ENCODE assay signal across 11 cellular contexts in genomic region chr3:194711913-194712312, GRCh38. TPM values are rescaled to one million over a fixed set of nuclear protein-coding genes. Genes with fewer than 3 reads are reported as not detected.
DNase-seq lines count a peak whose midpoint lies in the region; ATAC-seq, FAIRE-seq and TF ChIP-seq lines count a peak whose summit lies in the region.
"Had no signal": no experiment of that assay in that cellular context is flagged by ENCODE, and none has a peak within 500 bp of the region (broad histone marks: within the 10 kb centered on the region; RNA-seq: fewer than 3 reads in every experiment).

No MANE protein-coding gene starts in this region.

- intact Hi-C loops in A673 (cut with micrococcal nuclease; ENCODE audit: unreplicated experiment), result no loop called here
- intact Hi-C loops in left ventricle myocardium superior (cut with micrococcal nuclease), result no loop called here

- no peaks in the 10 kb centered on the region for H3K36me3 ChIP-seq in A673 (ENCODE audit: insufficient read depth, low read length, poor library complexity, severe bottlenecking)
- H3K36me3 ChIP-seq in astrocyte (ENCODE audit: insufficient read depth, low read length), result no peaks in the 10 kb centered on the region

- H3K9me3 ChIP-seq in A673 (ENCODE audit: low read depth, low read length, poor library complexity, severe bottlenecking) (no peaks in the 10 kb centered on the region), astrocyte (ENCODE audit: insufficient read depth, low read depth, low read length) (no peaks in the 10 kb centered on the region)

- H4K20me1 ChIP-seq in astrocyte (ENCODE audit: insufficient read depth, low read length), result no peaks in the 10 kb centered on the region

- H3K36me3 Mint-ChIP-seq in astrocyte (ENCODE audit: low read depth, unreplicated experiment), result no peaks in the 10 kb centered on the region
- H3K36me3 Mint-ChIP-seq in stimulated activated memory B cell treated with anti-CD40 and anti-IgM and Interleukin-4, amounts not matched to agents 10 μg/mL and 1 μg/mL and 100 μg/mL, for 72 hours, result no peaks in the 10 kb centered on the region

- ATAC-seq in left ventricle myocardium superior, result peak; percentile 91
- ATAC-seq in stimulated activated memory B cell treated with anti-CD40 and anti-IgM and Interleukin-4, amounts not matched to agents 10 μg/mL and 1 μg/mL and 100 μg/mL, for 72 hours, result no peak
- ATAC-seq: activated naive CD8-positive, alpha-beta T cell treated with anti-CD3 and anti-CD28 coated beads, Interleukin-2, amount 50 U/mL, for 24 hours had no signal

- no peak overlapping the region for H3K9ac ChIP-seq in astrocyte (ENCODE audit: low read length)

- no peak overlapping the region for H2AFZ ChIP-seq in astrocyte (ENCODE audit: low read depth, low read length)

- H3K4me1 ChIP-seq in A673 (ENCODE audit: insufficient read depth, low read length, poor library complexity, severe bottlenecking) (no peaks in the 10 kb centered on the region), astrocyte (ENCODE audit: insufficient read depth, low read length) (peaks cover 7% of the 10 kb centered on the region)

- peaks cover 30% of the 10 kb centered on the region for H3K4me1 Mint-ChIP-seq in astrocyte (ENCODE audit: low read depth, unreplicated experiment)
- H3K4me1 Mint-ChIP-seq in stimulated activated memory B cell treated with anti-CD40 and anti-IgM and Interleukin-4, amounts not matched to agents 10 μg/mL and 1 μg/mL and 100 μg/mL, for 72 hours, result no peaks in the 10 kb centered on the region
- H3K4me1 Mint-ChIP-seq: IgD-negative memory B cell had no signal

- H3K27ac Mint-ChIP-seq in astrocyte (ENCODE audit: unreplicated experiment), result peak overlapping the region; percentile 83
- H3K27ac Mint-ChIP-seq in stimulated activated memory B cell treated with anti-CD40 and anti-IgM and Interleukin-4, amounts not matched to agents 10 μg/mL and 1 μg/mL and 100 μg/mL, for 72 hours, result no peak overlapping the region
- H3K27ac Mint-ChIP-seq: activated naive CD8-positive, alpha-beta T cell treated with anti-CD3 and anti-CD28 coated beads, Interleukin-2, amount 50 U/mL, for 24 hours; IgD-negative memory B cell had no signal

- no peak for FAIRE-seq in astrocyte (lab: Jason Lieb, UNC)

- DNase-seq in A673 (ENCODE audit: low spot score) (peak; percentile 81), HS-27A (ENCODE audit: low read depth) (peak; percentile 71), astrocyte (ENCODE audit: low read depth) (peak; percentile 92), left ventricle myocardium superior (no peak), GF-D8 (lab: John Stamatoyannopoulos, UW) (no peak)
- no peak for DNase-seq in activated CD4-positive, alpha-beta T cell treated with anti-CD3 and anti-CD28 coated beads for 48 hours
- no peak for DNase-seq in central memory CD4-positive, alpha-beta T cell
- DNase-seq: activated naive CD8-positive, alpha-beta T cell treated with anti-CD3 and anti-CD28 coated beads, Interleukin-2, amount 50 U/mL, for 24 hours; C1 segment of cervical spinal cord had no signal

- TF ChIP-seq CTCF in A673 (conservative IDR thresholded peaks at IDR 0.05; ENCODE audit: low read depth, low read length), result no peak
- TF ChIP-seq CTCF in astrocyte (IDR thresholded peaks at IDR 0.05; ENCODE audit: insufficient read depth, low read depth, low read length), result no peak

- CTCF ChIA-PET in A673 (lab: Charles Lee), result no interaction called here

- H3K4me3 ChIP-seq in A673 (ENCODE audit: low read depth, low read length, poor library complexity, severe bottlenecking) (no peak overlapping the region), astrocyte (ENCODE audit: insufficient read depth, low read depth, low read length) (no peak overlapping the region)

- H3K27me3 ChIP-seq in A673 (replicated peaks; ENCODE audit: insufficient read depth, low read depth, low read length, poor library complexity), result no peaks in the 10 kb centered on the region
- peaks cover 2% of the 10 kb centered on the region for H3K27me3 ChIP-seq in astrocyte (ENCODE audit: insufficient read depth, low read length)

- no peak overlapping the region for H3K4me3 Mint-ChIP-seq in astrocyte (ENCODE audit: unreplicated experiment)
- H3K4me3 Mint-ChIP-seq in stimulated activated memory B cell treated with anti-CD40 and anti-IgM and Interleukin-4, amounts not matched to agents 10 μg/mL and 1 μg/mL and 100 μg/mL, for 72 hours, result no peak overlapping the region
- H3K4me3 Mint-ChIP-seq: activated naive CD8-positive, alpha-beta T cell treated with anti-CD3 and anti-CD28 coated beads, Interleukin-2, amount 50 U/mL, for 24 hours; IgD-negative memory B cell had no signal

- peak overlapping the region; percentile 13 for H3K4me2 ChIP-seq in astrocyte (ENCODE audit: low read length)

- H3K79me2 ChIP-seq in astrocyte (ENCODE audit: insufficient read depth, low read length), result no peaks in the 10 kb centered on the region

- POLR2A ChIA-PET in A673 (lab: Charles Lee; ENCODE audit: low non-redundant PET), result no interaction called here

- no peak overlapping the region for H3K27ac ChIP-seq in A673 (ENCODE audit: low read depth, low read length, poor library complexity, severe bottlenecking)
- no peak overlapping the region for H3K27ac ChIP-seq in astrocyte (ENCODE audit: low read depth, low read length)

- peaks cover 9% of the 10 kb centered on the region for H3K27me3 Mint-ChIP-seq in astrocyte (ENCODE audit: low read depth, unreplicated experiment)
- H3K27me3 Mint-ChIP-seq in stimulated activated memory B cell treated with anti-CD40 and anti-IgM and Interleukin-4, amounts not matched to agents 10 μg/mL and 1 μg/mL and 100 μg/mL, for 72 hours, result no peaks in the 10 kb centered on the region
- H3K27me3 Mint-ChIP-seq: IgD-negative memory B cell had no signal

- no TSS peak for BruUV-seq in A673 (replicated peaks; lab: Mats Ljungman, UMichigan)

- no peaks in the 10 kb centered on the region for H3K9me3 Mint-ChIP-seq in astrocyte (ENCODE audit: unreplicated experiment)
- H3K9me3 Mint-ChIP-seq in stimulated activated memory B cell treated with anti-CD40 and anti-IgM and Interleukin-4, amounts not matched to agents 10 μg/mL and 1 μg/mL and 100 μg/mL, for 72 hours, result peaks cover 5% of the 10 kb centered on the region

RNA-seq across cellular contexts. Expression of gene FAM43A, which starts 26.2 kb away (rescaled TPM):
- 29.7 and 38.7 TPM in 2 replicates for total RNA-seq in A673 (2021)
- 6.0 and 7.6 TPM in 2 replicates for total RNA-seq in astrocyte
- total RNA-seq in left ventricle myocardium superior, result 13.9 TPM

RNA-seq across cellular contexts. Expression of gene LSG1, which starts 39.9 kb away (rescaled TPM):
- total RNA-seq in A673 (2021) (64.0 and 81.3 TPM in 2 replicates), astrocyte (32.3 and 38.4 TPM in 2 replicates), left ventricle myocardium superior (21.4 TPM)

Comparison
In these comparisons a context has a peak if more than half of its experiments do, and no peak if none do; other contexts are left out.
1. DNase-seq: peak in A673 (single experiment), HS-27A (single experiment) and astrocyte (single experiment); none in left ventricle myocardium superior (single experiment), activated CD4-positive, alpha-beta T cell treated with anti-CD3 and anti-CD28 coated beads for 48 hours (single experiment), central memory CD4-positive, alpha-beta T cell (single experiment) and GF-D8 (single experiment).